ENCODE assay signal across 13 cellular contexts in the genomic region with DNA sequence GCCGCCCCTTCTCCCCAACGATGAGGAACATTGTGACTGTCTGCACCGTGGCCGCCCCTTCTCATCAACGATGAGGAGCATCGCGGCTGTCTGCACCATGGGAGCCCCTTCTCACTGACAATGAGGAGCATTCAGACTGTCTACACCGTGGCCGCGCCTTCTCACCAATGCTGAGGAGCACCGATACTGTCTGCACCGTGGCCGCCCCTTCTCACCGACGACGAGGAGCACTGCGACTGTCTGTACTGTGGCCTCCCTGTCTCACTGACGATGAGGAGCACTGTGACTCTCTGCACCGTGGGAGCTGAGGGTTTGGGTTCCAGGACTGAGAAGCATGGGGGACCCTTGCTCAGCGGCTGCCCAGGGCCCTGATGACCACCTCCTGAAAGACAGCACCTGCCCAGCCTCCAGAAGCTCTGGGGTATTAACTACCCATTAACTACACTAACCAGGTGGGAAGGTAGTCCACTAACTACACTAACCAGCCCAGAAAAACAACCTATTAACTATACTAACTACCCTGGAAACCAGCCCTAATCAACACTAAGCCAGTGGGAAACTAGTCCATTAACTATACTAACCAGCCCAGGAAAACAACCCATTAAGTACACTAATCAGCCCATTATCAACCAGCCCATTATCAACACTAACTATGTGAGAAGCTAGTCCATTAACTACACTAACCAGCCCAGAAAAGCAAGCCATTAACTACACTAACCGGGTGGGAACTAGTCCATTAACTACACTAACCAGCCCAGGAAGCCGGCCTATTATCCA.
"Had no signal": no experiment of that assay in that cellular context is flagged by ENCODE, and none has a peak within 500 bp of the region (broad histone marks: within the 10 kb centered on the region; RNA-seq: fewer than 3 reads in every experiment).

No MANE protein-coding gene starts in this region.

- H3K4me3 Mint-ChIP-seq: activated naive CD8-positive, alpha-beta T cell treated with anti-CD3 and anti-CD28 coated beads, Interleukin-2, amount 10 ng/mL, durations not matched to agents 7 days and 5 days; naive thymus-derived CD8-positive, alpha-beta T cell; stimulated activated naive B cell treated with anti-CD40 and anti-IgM and Interleukin-4, amounts not matched to agents 10 μg/mL and 1 μg/mL and 100 μg/mL, for 72 hours; T-helper 1 cell treated with Interleukin-12 subunit alpha and Interleukin-12 subunit beta and Interleukin-4 antibody, amounts not matched to agents 30 μg/mL and 1 μg/mL, for 36 hours had no signal

- H3K9me3 Mint-ChIP-seq: naive thymus-derived CD8-positive, alpha-beta T cell; stimulated activated naive B cell treated with anti-CD40 and anti-IgM and Interleukin-4, amounts not matched to agents 10 μg/mL and 1 μg/mL and 100 μg/mL, for 72 hours; T-helper 1 cell treated with Interleukin-12 subunit alpha and Interleukin-12 subunit beta and Interleukin-4 antibody, amounts not matched to agents 30 μg/mL and 1 μg/mL, for 36 hours had no signal

- H3K4me3 ChIP-seq: body of pancreas, dorsolateral prefrontal cortex, pancreas, vagina had no signal

- H3K27ac Mint-ChIP-seq: activated naive CD8-positive, alpha-beta T cell treated with anti-CD3 and anti-CD28 coated beads, Interleukin-2, amount 10 ng/mL, durations not matched to agents 7 days and 5 days; naive thymus-derived CD8-positive, alpha-beta T cell; stimulated activated naive B cell treated with anti-CD40 and anti-IgM and Interleukin-4, amounts not matched to agents 10 μg/mL and 1 μg/mL and 100 μg/mL, for 72 hours; T-helper 1 cell treated with Interleukin-12 subunit alpha and Interleukin-12 subunit beta and Interleukin-4 antibody, amounts not matched to agents 30 μg/mL and 1 μg/mL, for 36 hours had no signal

- H3K36me3 Mint-ChIP-seq: activated naive CD8-positive, alpha-beta T cell treated with anti-CD3 and anti-CD28 coated beads, Interleukin-2, amount 10 ng/mL, durations not matched to agents 7 days and 5 days; naive thymus-derived CD8-positive, alpha-beta T cell; stimulated activated naive B cell treated with anti-CD40 and anti-IgM and Interleukin-4, amounts not matched to agents 10 μg/mL and 1 μg/mL and 100 μg/mL, for 72 hours had no signal

- H3K4me1 Mint-ChIP-seq: activated naive CD8-positive, alpha-beta T cell treated with anti-CD3 and anti-CD28 coated beads, Interleukin-2, amount 10 ng/mL, durations not matched to agents 7 days and 5 days; stimulated activated naive B cell treated with anti-CD40 and anti-IgM and Interleukin-4, amounts not matched to agents 10 μg/mL and 1 μg/mL and 100 μg/mL, for 72 hours had no signal

- H3K36me3 ChIP-seq: pancreas, vagina had no signal

- ATAC-seq: body of pancreas; foreskin keratinocyte; naive thymus-derived CD8-positive, alpha-beta T cell; pancreas; stimulated activated naive B cell treated with anti-CD40 and anti-IgM and Interleukin-4, amounts not matched to agents 10 μg/mL and 1 μg/mL and 100 μg/mL, for 72 hours had no signal

- DNase-seq: activated CD4-positive, alpha-beta T cell treated with anti-CD3 and anti-CD28 coated beads, Interleukin-2, amount 50 U/mL, for 4 hours; activated naive CD8-positive, alpha-beta T cell treated with anti-CD3 and anti-CD28 coated beads, Interleukin-2, amount 10 ng/mL, durations not matched to agents 7 days and 5 days; amygdala; caudate nucleus; foreskin keratinocyte; mesendoderm; pancreas; stimulated activated naive B cell treated with anti-CD40 and anti-IgM and Interleukin-4, amounts not matched to agents 10 μg/mL and 1 μg/mL and 100 μg/mL, for 72 hours had no signal

- H3K9me3 ChIP-seq: body of pancreas, pancreas, vagina had no signal

- H3K4me1 ChIP-seq: body of pancreas, foreskin keratinocyte, pancreas, vagina had no signal
